In genomic region chr2:211149731-211150130, GRCh38 we compare ENCODE assay signal across 8 cellular contexts.
"Had no signal": no experiment of that assay in that cellular context is flagged by ENCODE, and none has a peak within 500 bp of the region (broad histone marks: within the 10 kb centered on the region; RNA-seq: fewer than 3 reads in every experiment).

No MANE protein-coding gene starts in this region.

- DNase-seq: GDM1, GF-D8 had no signal

- ATAC-seq: GM12878 had no signal

- FAIRE-seq: G401.6, GM12878, GM12891, GM12892, GM18507, GM19239 had no signal

- H3K4me3 ChIP-seq: GM12878 had no signal
